In genomic region chr9:109912726-109913460, GRCh38 we compare ENCODE assay signal across 2 cellular contexts.
TF ChIP-seq lines count a peak whose summit lies in the region.

No MANE protein-coding gene starts in this region.

TF ChIP-seq in liver, 16 proteins besides CTCF, POLR2A, EP300 and RAD21:
- TF ChIP-seq ZBTB33 (IDR thresholded peaks at IDR 0.05) = no peak
TF ChIP-seq in liver: peak in this region for 0.

TF ChIP-seq in HepG2, 621 proteins besides CTCF, POLR2A, EP300 and RAD21:
- no peak for TF ChIP-seq REST (IDR thresholded peaks at IDR 0.05; ENCODE audit: borderline replicate concordance in 1 of 2, low read depth in 1 of 2, low read length in 2 of 2)
- no peak for TF ChIP-seq ZBTB46 (CRISPR knock-in tag; IDR thresholded peaks at IDR 0.05; ENCODE audit: borderline replicate concordance)
- no peak for TF ChIP-seq E2F2 (CRISPR knock-in tag; IDR thresholded peaks at IDR 0.05; ENCODE audit: borderline replicate concordance)
